ENCODE assay signal across 10 cellular contexts in the genomic region with DNA sequence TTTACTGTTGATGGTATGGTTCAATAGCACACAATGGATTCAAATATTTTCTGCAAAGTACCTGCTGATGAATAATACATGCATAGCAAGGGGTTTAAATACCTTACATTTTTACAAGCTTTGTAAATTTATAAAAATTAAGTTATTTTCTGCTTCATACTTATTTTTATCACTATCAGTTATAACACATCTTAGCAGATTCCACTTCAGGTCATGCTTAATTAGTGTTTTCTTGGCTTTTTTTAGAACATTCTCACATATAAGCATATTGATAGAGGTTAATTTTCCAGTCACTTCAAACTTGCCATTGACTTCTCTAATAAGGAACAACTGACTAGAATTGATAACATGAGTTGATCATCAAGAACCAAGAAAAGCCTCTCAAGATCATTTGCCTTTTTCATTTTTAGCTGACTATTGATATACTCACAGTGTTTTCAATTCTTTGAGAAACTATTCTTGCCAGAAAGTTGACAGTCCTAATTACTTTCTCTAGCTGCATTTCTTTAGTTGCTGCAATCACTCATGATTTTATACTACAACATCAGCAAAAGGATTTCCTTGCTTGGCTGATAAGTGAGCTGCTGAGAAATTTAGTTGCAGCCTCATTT. TPM values are rescaled to one million over a fixed set of nuclear protein-coding genes. Genes with fewer than 3 reads are reported as not detected.
"Had no signal": no experiment of that assay in that cellular context is flagged by ENCODE, and none has a peak within 500 bp of the region (broad histone marks: within the 10 kb centered on the region; RNA-seq: fewer than 3 reads in every experiment).

No MANE protein-coding gene starts in this region.

- H2AFZ ChIP-seq: GM23338 had no signal

- H3K4me3 Mint-ChIP-seq: GM23338, H9, HFFc6 had no signal

- H3K4me3 ChIP-seq: GM23338, K562 had no signal

- ATAC-seq: GM23338, K562 had no signal

- DNase-seq: H9, HCEC 1CT, HFFc6, KG1 had no signal

- H3K4me1 Mint-ChIP-seq: GM23338, H9 had no signal

- FAIRE-seq: H1, H54, HTR-8/SVneo, K562 had no signal

- H3K4me2 ChIP-seq: GM23338 had no signal

- H3K27ac Mint-ChIP-seq: GM23338, H9, HFFc6 had no signal

RNA-seq across cellular contexts. Expression of gene PTCHD4, which starts 25.8 kb away (rescaled TPM):
- total RNA-seq: HT-29, K562 had no signal
- polyA plus RNA-seq: K562 had no signal
